In genomic region chr16:11913425-11914079, GRCh38 we compare ENCODE assay signal across 9 cellular contexts. TPM values are rescaled to one million over a fixed set of nuclear protein-coding genes. Genes with fewer than 3 reads are reported as not detected.
A peak's percentile ranks its signal among the peaks of the same experiment; 100 is the strongest.
DNase-seq lines count a peak whose midpoint lies in the region; ATAC-seq, FAIRE-seq and TF ChIP-seq lines count a peak whose summit lies in the region.
"Had no signal": no experiment of that assay in that cellular context is flagged by ENCODE, and none has a peak within 500 bp of the region (broad histone marks: within the 10 kb centered on the region; RNA-seq: fewer than 3 reads in every experiment).

No MANE protein-coding gene starts in this region.

- intact Hi-C loops in dorsolateral prefrontal cortex (cut with DNase I): loop anchor here (2.0 to 10.0 kb wide), 2 partner anchors 63 to 119 kb away; partner anchors contain the start of genes RSL1D1 (in 2 of the 2) and ZC3H7A (in 1 of the 2)

- H3K4me2 ChIP-seq in neural progenitor cell: peak overlapping the region; percentile 83

- H3K79me2 ChIP-seq in neural progenitor cell (ENCODE audit: low read depth): peaks cover 70% of the 10 kb centered on the region

- no peaks in the 10 kb centered on the region for H3K27me3 Mint-ChIP-seq in neural progenitor cell (ENCODE audit: insufficient read depth, low read depth)

- no peaks in the 10 kb centered on the region for H3K9me3 ChIP-seq in neural progenitor cell (ENCODE audit: low read depth)

- H3K4me3 ChIP-seq in GM06990 (replicated peaks; ENCODE audit: low read depth, low read length) (peak overlapping the region; percentile 87), dorsolateral prefrontal cortex (peak overlapping the region in 56 of 59 donors; percentile 52 to 97 (median 83)), neural progenitor cell (peak overlapping the region; percentile 90)

- H4K20me1 ChIP-seq in neural progenitor cell (ENCODE audit: low read depth): peaks cover 51% of the 10 kb centered on the region

- H3K4me3 Mint-ChIP-seq in neural progenitor cell: peak overlapping the region; percentile 97

- no peaks in the 10 kb centered on the region for H3K27me3 ChIP-seq in GM06990 (replicated peaks; ENCODE audit: control insufficient read depth, insufficient read depth, low read length)
- H3K27me3 ChIP-seq in dorsolateral prefrontal cortex: no peaks in the 10 kb centered on the region
- no peaks in the 10 kb centered on the region for H3K27me3 ChIP-seq in neural progenitor cell

- H3K9me3 Mint-ChIP-seq in neural progenitor cell: no peaks in the 10 kb centered on the region

- no peak overlapping the region for H3K9ac ChIP-seq in neural progenitor cell

- H3K36me3 ChIP-seq in GM06990 (ENCODE audit: control insufficient read depth, insufficient read depth, low read length) (no peaks in the 10 kb centered on the region), neural progenitor cell (no peaks in the 10 kb centered on the region)

- DNase-seq in GM06990 (ENCODE audit: extremely low read depth, insufficient read length) (no peak), RCC 7860 (ENCODE audit: low spot score) (peak; percentile 45), dorsolateral prefrontal cortex (no peak), neural progenitor cell (ENCODE audit: low spot score) (no peak), KG1 (lab: John Stamatoyannopoulos, UW) (no peak), NCI-H1105 treated with DMSO at 0.1 percent for 48 hours (lab: John Stamatoyannopoulos, UW) (no peak), NCI-H345 (lab: John Stamatoyannopoulos, UW) (no peak)

- FAIRE-seq in RCC 7860 (lab: Jason Lieb, UNC): peak; percentile 10

- H3F3A ChIP-seq in neural progenitor cell (ENCODE audit: low read depth): no peaks in the 10 kb centered on the region

- peaks cover 41% of the 10 kb centered on the region for H3K4me1 Mint-ChIP-seq in neural progenitor cell

- no peak overlapping the region for H3K27ac Mint-ChIP-seq in neural progenitor cell

- H3K4me1 ChIP-seq in neural progenitor cell: peaks cover 24% of the 10 kb centered on the region

- H3K36me3 Mint-ChIP-seq in neural progenitor cell: peaks cover 2% of the 10 kb centered on the region

- TF ChIP-seq CTCF in GM06990 (IDR thresholded peaks at IDR 0.05; ENCODE audit: insufficient read depth, low read length, poor library complexity, severe bottlenecking) (no peak), dorsolateral prefrontal cortex (IDR thresholded peaks at IDR 0.05 in 54 of 56, conservative IDR thresholded peaks at IDR 0.05 in 2 of 56; ENCODE audit: low read depth in 1 of 56, partially characterized antibody in 56 of 56) (no peak), neural progenitor cell (IDR thresholded peaks at IDR 0.05) (no peak)

- H2AFZ ChIP-seq in neural progenitor cell (replicated peaks): no peak overlapping the region

- H3K27ac ChIP-seq in dorsolateral prefrontal cortex (peak overlapping the region in 1 of 59 donors; percentile 1), neural progenitor cell (no peak overlapping the region)

- no peak for ATAC-seq in HG03342 (IDR thresholded peaks at IDR 0.05; ENCODE audit: unreplicated experiment)

RNA-seq across cellular contexts. Expression of gene GSPT1, which starts 2.2 kb away (rescaled TPM):
- total RNA-seq in dorsolateral prefrontal cortex: 100 to 1,000 TPM in 1 of 120 experiments, 10 to 100 TPM in 119; 60.6 to 112 (median 78.0) TPM
- total RNA-seq in neural progenitor cell (ENCODE audit: low replicate concordance): 74.1 and 94.3 TPM in 2 replicates

RNA-seq across cellular contexts. Expression of gene NPIPB2, which starts 28.3 kb away (rescaled TPM):
- total RNA-seq in dorsolateral prefrontal cortex: 10 to 100 TPM in 119 of 120 experiments, 1 to 10 TPM in 1; 7.7 to 62.0 (median 23.6) TPM
- total RNA-seq in neural progenitor cell (ENCODE audit: low replicate concordance): 7.3 TPM in 2 replicates

RNA-seq across cellular contexts. Expression of gene TNFRSF17, which starts 51.5 kb away (rescaled TPM):
- total RNA-seq in dorsolateral prefrontal cortex (not detected), neural progenitor cell (ENCODE audit: low replicate concordance) (not detected in 2 replicates)
- total RNA-seq: temporal lobe had no signal
